ENCODE assay signal across 29 cellular contexts in genomic region chr7:105846404-105846803, GRCh38.
"Had no signal": no experiment of that assay in that cellular context is flagged by ENCODE, and none has a peak within 500 bp of the region (broad histone marks: within the 10 kb centered on the region; RNA-seq: fewer than 3 reads in every experiment).

No MANE protein-coding gene starts in this region.

- H3K27me3 ChIP-seq: ascending aorta, breast epithelium, cardiac muscle cell, colonic mucosa had no signal

- H3K27me3 Mint-ChIP-seq: activated B cell treated with CpG ODN at 0.5 μM for 24 hours; activated CD8-positive, alpha-beta T cell treated with anti-CD3 and anti-CD28 coated beads for 36 hours; activated naive CD4-positive, alpha-beta T cell treated with anti-CD3 and anti-CD28 coated beads, Interleukin-2, amount 10 ng/mL, durations not matched to agents 7 days and 5 days; brain had no signal

- H3K27ac ChIP-seq: ascending aorta, breast epithelium, cardiac muscle cell, colonic mucosa, WERI-Rb-1 had no signal

- H3K36me3 ChIP-seq: ascending aorta, breast epithelium, cardiac muscle cell, colonic mucosa, WERI-Rb-1 had no signal

- H3K9me3 ChIP-seq: ascending aorta, breast epithelium, colonic mucosa had no signal

- H3K4me3 Mint-ChIP-seq: activated B cell treated with CpG ODN at 0.5 μM for 24 hours; activated CD8-positive, alpha-beta T cell treated with anti-CD3 and anti-CD28 coated beads for 36 hours; activated naive CD4-positive, alpha-beta T cell treated with anti-CD3 and anti-CD28 coated beads, Interleukin-2, amount 10 ng/mL, durations not matched to agents 7 days and 5 days; activated naive CD8-positive, alpha-beta T cell treated with anti-CD3 and anti-CD28 coated beads, Interleukin-2, amount 10 ng/mL, durations not matched to agents 7 days and 5 days; activated T-cell treated with anti-CD3 and anti-CD28 coated beads, Interleukin-2, amount 50 U/mL, for 4 hours; brain; endodermal cell had no signal

- DNase-seq: activated B cell treated with CpG ODN at 0.5 μM for 24 hours; activated CD4-positive, alpha-beta T cell treated with anti-CD3 and anti-CD28 coated beads for 48 hours; activated CD4-positive, alpha-beta T cell treated with anti-CD3 and anti-CD28 coated beads, Interleukin-2, amount 50 U/mL, for 1 hour; activated CD4-positive, alpha-beta T cell treated with anti-CD3 and anti-CD28 coated beads, Interleukin-2, amount 50 U/mL, for 48 hours; activated CD8-positive, alpha-beta memory T cell treated with anti-CD3 and anti-CD28 coated beads for 24 hours; activated CD8-positive, alpha-beta T cell treated with anti-CD3 and anti-CD28 coated beads for 36 hours; activated gamma-delta T cell; activated naive CD4-positive, alpha-beta T cell; activated naive CD4-positive, alpha-beta T cell treated with anti-CD3 and anti-CD28 coated beads, Interleukin-2, amount 10 ng/mL, durations not matched to agents 7 days and 5 days; activated naive CD8-positive, alpha-beta T cell treated with anti-CD3 and anti-CD28 coated beads, Interleukin-2, amount 10 ng/mL, durations not matched to agents 7 days and 5 days; activated T-cell treated with anti-CD3 and anti-CD28 coated beads, Interleukin-2, amount 50 U/mL, for 4 hours; central memory CD4-positive, alpha-beta T cell; cerebellar nuclear complex; colonic mucosa; effector CD8-positive, alpha-beta T cell; endodermal cell; foreskin fibroblast; head of caudate nucleus; T1000; WERI-Rb-1 had no signal

- H3K27ac Mint-ChIP-seq: activated B cell treated with CpG ODN at 0.5 μM for 24 hours; activated CD8-positive, alpha-beta T cell treated with anti-CD3 and anti-CD28 coated beads for 36 hours; activated naive CD4-positive, alpha-beta T cell treated with anti-CD3 and anti-CD28 coated beads, Interleukin-2, amount 50 U/mL, for 72 hours; activated naive CD8-positive, alpha-beta T cell treated with anti-CD3 and anti-CD28 coated beads, Interleukin-2, amount 10 ng/mL, durations not matched to agents 7 days and 5 days; activated T-helper 2 cell treated with anti-CD3 and anti-CD28 coated beads, Interferon-gamma antibody, Interleukin-2, Interleukin-4, amounts not matched to agents 10 μg/mL and 5 μg/mL and 100 μg/mL, durations not matched to agents 14 hours and 24 hours and 36 hours; brain; endodermal cell had no signal

- H3K4me3 ChIP-seq: ascending aorta, breast epithelium, cardiac muscle cell, colonic mucosa had no signal

- H3K4me1 ChIP-seq: ascending aorta, breast epithelium, colonic mucosa had no signal

- H3K9me3 Mint-ChIP-seq: activated naive CD4-positive, alpha-beta T cell treated with anti-CD3 and anti-CD28 coated beads, Interleukin-2, amount 10 ng/mL, durations not matched to agents 7 days and 5 days; endodermal cell had no signal

- ATAC-seq: activated CD4-positive, CD25-positive, alpha-beta regulatory T cell treated with anti-CD3 and anti-CD28 coated beads, Interleukin-2, amount 50 U/mL, for 24 hours; activated CD8-positive, alpha-beta T cell treated with anti-CD3 and anti-CD28 coated beads for 36 hours; activated naive CD4-positive, alpha-beta T cell treated with anti-CD3 and anti-CD28 coated beads, Interleukin-2, amount 50 U/mL, for 72 hours; activated T-cell treated with anti-CD3 and anti-CD28 coated beads, Interleukin-2, amount 50 U/mL, for 4 hours; esophagus mucosa had no signal

- FAIRE-seq: frontal cortex had no signal
